24 cellular contexts compared by ENCODE assay signal in genomic region chr1:49060766-49061165, GRCh38.
A peak's percentile ranks its signal among the peaks of the same experiment; 100 is the strongest.
DNase-seq lines count a peak whose midpoint lies in the region; ATAC-seq and TF ChIP-seq lines count a peak whose summit lies in the region.
"Had no signal": no experiment of that assay in that cellular context is flagged by ENCODE, and none has a peak within 500 bp of the region (broad histone marks: within the 10 kb centered on the region; RNA-seq: fewer than 3 reads in every experiment).

No MANE protein-coding gene starts in this region.

- H3K27me3 ChIP-seq in GM23248 (replicated peaks; ENCODE audit: insufficient read depth) = no peaks in the 10 kb centered on the region
- H3K27me3 ChIP-seq in adipocyte (replicated peaks; ENCODE audit: control insufficient read depth, insufficient read depth, low read length) = no peaks in the 10 kb centered on the region
- H3K27me3 ChIP-seq: SJCRH30 had no signal

- CTCF ChIA-PET in AG04449 (lab: Yijun Ruan, JAX) = no interaction called here

- no peak for ATAC-seq in GM19397 (IDR thresholded peaks at IDR 0.05; ENCODE audit: unreplicated experiment)
- ATAC-seq in esophagus mucosa = no peak
- ATAC-seq: A549; lower lobe of right lung; natural killer cell treated with Interleukin-12 subunit alpha and Interleukin-12 subunit beta and Interleukin-15 and Interleukin-18, amount 100 ng/mL, for 72 hours had no signal

- in situ Hi-C loops in GM23248 (cut with MboI) = no loop called here

- no peak overlapping the region for H3K9ac ChIP-seq in GM23248
- no peak overlapping the region for H3K9ac ChIP-seq in adipocyte (ENCODE audit: low read length)

- H3K4me2 ChIP-seq in GM23248 (ENCODE audit: unreplicated experiment) = no peak overlapping the region
- H3K4me2 ChIP-seq: A549 had no signal

- 17 to 25% methylated on average over 1 of the region's 1 CpG for WGBS in GM23248 (ENCODE audit: low coverage in 1 of 2, low lambda C conversion rate in 2 of 2, missing lambda C conversion rate in 2 of 2), 2 experiments

- no peaks in the 10 kb centered on the region for H3K9me2 ChIP-seq in GM23248 (ENCODE audit: insufficient read depth)

- peak; percentile 10 for TF ChIP-seq CTCF in AG04449 (IDR thresholded peaks at IDR 0.05; ENCODE audit: insufficient read depth, low read length, missing control alignments)

- H3F3A ChIP-seq in GM23248 (ENCODE audit: insufficient read depth) = no peaks in the 10 kb centered on the region

- POLR2A ChIA-PET in AG04449 (lab: Yijun Ruan, JAX) = interaction anchor here (0.6 to 1.2 kb wide), 3 partner anchors 42 to 182 kb away, joined by 3 read pairs; no protein-coding TSS in a partner anchor

- no peaks in the 10 kb centered on the region for H4K20me1 ChIP-seq in GM23248 (ENCODE audit: insufficient read depth)

- H3K36me3 ChIP-seq in GM23248 (ENCODE audit: low read depth) (no peaks in the 10 kb centered on the region), adipocyte (ENCODE audit: control insufficient read depth, insufficient read depth, low read length, severe bottlenecking) (no peaks in the 10 kb centered on the region)
- H3K36me3 ChIP-seq: lower lobe of right lung, SJCRH30 had no signal

- no peaks in the 10 kb centered on the region for H3K79me2 ChIP-seq in GM23248 (ENCODE audit: insufficient read depth)

- H3K27ac ChIP-seq in GM23248 = no peak overlapping the region
- H3K27ac ChIP-seq: A549, C4-2B, lower lobe of right lung, SJCRH30 had no signal

- H3K9me3 ChIP-seq in GM23248 (ENCODE audit: low read depth) (no peaks in the 10 kb centered on the region), adipocyte (ENCODE audit: control insufficient read depth, low read length) (no peaks in the 10 kb centered on the region)
- H3K9me3 ChIP-seq: A549, Caco-2, lower lobe of right lung, SJCRH30 had no signal

- no peak overlapping the region for H2AFZ ChIP-seq in GM23248

- H3K4me1 ChIP-seq in GM23248 (ENCODE audit: insufficient read depth) (no peaks in the 10 kb centered on the region), adipocyte (ENCODE audit: control insufficient read depth, insufficient read depth, low read length) (peaks cover 5% of the 10 kb centered on the region)
- H3K4me1 ChIP-seq: A549, Caco-2, lower lobe of right lung, SJCRH30 had no signal

- DNase-seq in AG04449 (ENCODE audit: low read depth, low spot score) (peak; percentile 80), GM23248 (peak; percentile 41), adipocyte (ENCODE audit: low read depth) (peak; percentile 3), glomerular visceral epithelial cell (ENCODE audit: extremely low spot score) (peak; percentile 46), Ammon's horn (ENCODE audit: low spot score) (no peak), HCEC 1CT (no peak)
- DNase-seq: activated CD4-positive, alpha-beta memory T cell treated with anti-CD3 and anti-CD28 coated beads for 36 hours; activated CD4-positive, CD25-positive, alpha-beta regulatory T cell treated with anti-CD3 and anti-CD28 coated beads, Interleukin-2, amount 50 U/mL, for 72 hours; activated CD8-positive, alpha-beta memory T cell treated with anti-CD3 and anti-CD28 coated beads, Interleukin-2, amount 50 U/mL, for 4 hours; activated naive CD4-positive, alpha-beta T cell treated with anti-CD3 and anti-CD28 coated beads for 36 hours; amygdala; Caco-2; caudate nucleus; DMS79; lower lobe of right lung; NCI-H1105 treated with DMSO at 0.1 percent for 48 hours; NCI-H2029; SJCRH30; substantia nigra had no signal

- H3K4me3 ChIP-seq in AG04449 (ENCODE audit: low read depth, low read length) = no peak overlapping the region
- H3K4me3 ChIP-seq in GM23248 = no peak overlapping the region
- no peak overlapping the region for H3K4me3 ChIP-seq in adipocyte (ENCODE audit: low read length)
- H3K4me3 ChIP-seq: A549, lower lobe of right lung, SJCRH30 had no signal

Comparison
In these comparisons a context has a peak if more than half of its experiments do, and no peak if none do; other contexts are left out.
1. DNase-seq: peak in AG04449 (single experiment), GM23248 (single experiment), adipocyte (single experiment) and glomerular visceral epithelial cell (single experiment); none in Ammon's horn (single experiment) and HCEC 1CT (single experiment).